Comparison of ENCODE assay signal across 18 cellular contexts in the genomic region with DNA sequence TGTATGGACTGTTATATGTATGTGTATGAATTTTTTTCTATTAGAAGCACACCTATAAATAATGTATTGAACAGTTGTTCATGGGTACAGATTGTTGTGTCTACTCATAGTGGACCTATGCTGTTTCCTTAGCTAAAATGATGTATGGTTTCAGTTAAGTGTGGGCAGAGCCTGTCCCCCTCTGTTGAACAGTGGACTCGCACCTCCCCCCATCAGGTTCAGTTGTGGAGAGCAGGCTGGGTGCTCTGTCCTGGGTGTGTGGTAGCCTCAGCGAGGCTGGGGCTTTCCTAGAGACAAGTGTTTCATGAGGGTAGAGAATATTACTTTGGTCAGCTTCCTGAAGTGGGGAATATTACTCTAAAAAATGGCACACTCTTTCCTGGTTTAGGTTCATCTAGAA.
"Had no signal": no experiment of that assay in that cellular context is flagged by ENCODE, and none has a peak within 500 bp of the region (broad histone marks: within the 10 kb centered on the region; RNA-seq: fewer than 3 reads in every experiment).

No MANE protein-coding gene starts in this region.

- H3K9me3 Mint-ChIP-seq: activated B cell treated with CpG ODN at 0.5 μM for 24 hours; activated CD8-positive, alpha-beta T cell treated with anti-CD3 and anti-CD28 coated beads for 36 hours; activated naive CD4-positive, alpha-beta T cell treated with anti-CD3 and anti-CD28 coated beads, Interleukin-2, amount 50 U/mL, for 72 hours; activated T-cell treated with anti-CD3 and anti-CD28 coated beads, Interleukin-2, amount 50 U/mL, for 4 hours; immature natural killer cell; nephron; T-helper 1 cell treated with Interleukin-12 subunit alpha and Interleukin-12 subunit beta and Interleukin-4 antibody, amounts not matched to agents 30 μg/mL and 1 μg/mL, for 36 hours had no signal

- H3K27ac Mint-ChIP-seq: activated B cell treated with CpG ODN at 0.5 μM for 24 hours; activated CD8-positive, alpha-beta T cell treated with anti-CD3 and anti-CD28 coated beads for 36 hours; activated naive CD4-positive, alpha-beta T cell treated with anti-CD3 and anti-CD28 coated beads, Interleukin-2, amount 50 U/mL, for 72 hours; immature natural killer cell; T-helper 1 cell treated with Interleukin-12 subunit alpha and Interleukin-12 subunit beta and Interleukin-4 antibody, amounts not matched to agents 30 μg/mL and 1 μg/mL, for 36 hours had no signal

- H3K27me3 Mint-ChIP-seq: activated B cell treated with CpG ODN at 0.5 μM for 24 hours; activated CD8-positive, alpha-beta T cell treated with anti-CD3 and anti-CD28 coated beads for 36 hours had no signal

- H3K4me3 ChIP-seq: body of pancreas, coronary artery, sigmoid colon, spleen, stomach, testis had no signal

- ATAC-seq: activated CD8-positive, alpha-beta T cell treated with anti-CD3 and anti-CD28 coated beads for 36 hours; activated naive CD4-positive, alpha-beta T cell treated with anti-CD3 and anti-CD28 coated beads, Interleukin-2, amount 50 U/mL, for 72 hours; activated T-cell treated with anti-CD3 and anti-CD28 coated beads, Interleukin-2, amount 50 U/mL, for 4 hours; body of pancreas had no signal

- H3K9me3 ChIP-seq: body of pancreas, sigmoid colon, spleen, stomach, testis had no signal

- H3K27me3 ChIP-seq: body of pancreas, sigmoid colon, spleen, stomach, testis had no signal

- H3K27ac ChIP-seq: body of pancreas, coronary artery, sigmoid colon, spleen, stomach, testis had no signal

- H3K4me1 Mint-ChIP-seq: activated B cell treated with CpG ODN at 0.5 μM for 24 hours, immature natural killer cell had no signal

- H3K4me3 Mint-ChIP-seq: activated B cell treated with CpG ODN at 0.5 μM for 24 hours; activated CD8-positive, alpha-beta T cell treated with anti-CD3 and anti-CD28 coated beads for 36 hours; activated T-cell treated with anti-CD3 and anti-CD28 coated beads, Interleukin-2, amount 50 U/mL, for 4 hours; immature natural killer cell; nephron; T-helper 1 cell treated with Interleukin-12 subunit alpha and Interleukin-12 subunit beta and Interleukin-4 antibody, amounts not matched to agents 30 μg/mL and 1 μg/mL, for 36 hours had no signal

- DNase-seq: activated B cell treated with CpG ODN at 0.5 μM for 24 hours; activated CD4-positive, alpha-beta T cell treated with anti-CD3 and anti-CD28 coated beads for 48 hours; activated CD8-positive, alpha-beta T cell treated with anti-CD3 and anti-CD28 coated beads for 36 hours; activated gamma-delta T cell; activated T-cell treated with anti-CD3 and anti-CD28 coated beads, Interleukin-2, amount 50 U/mL, for 4 hours; body of pancreas; central memory CD4-positive, alpha-beta T cell; effector CD4-positive, alpha-beta T cell; foreskin melanocyte; immature natural killer cell; sigmoid colon; spleen; stomach; testis had no signal
